In genomic region chr1:42784946-42785693, GRCh38 we compare ENCODE assay signal across 8 cellular contexts. TPM values are rescaled to one million over a fixed set of nuclear protein-coding genes. Genes with fewer than 3 reads are reported as not detected.
DNase-seq lines count a peak whose midpoint lies in the region; ATAC-seq lines count a peak whose summit lies in the region.

A gene with protein sequence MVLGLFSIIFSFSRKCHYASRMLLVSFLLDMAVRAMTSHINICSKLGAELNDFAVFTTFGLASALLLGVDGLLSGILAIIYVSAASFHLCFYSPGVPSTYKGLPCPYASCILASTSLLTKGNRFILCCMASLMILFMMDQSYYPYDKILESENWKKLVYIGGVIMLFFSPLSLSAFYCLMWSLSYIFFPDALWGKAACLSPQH (plus strand): TSS chr1:42784991. CDS start chr1:42789894, 4,903 bp downstream.

- H3K9me3 Mint-ChIP-seq in activated naive CD4-positive, alpha-beta T cell treated with anti-CD3 and anti-CD28 coated beads, Interleukin-2, amount 50 U/mL, for 72 hours: no peaks in the 10 kb centered on the region

- H3K36me3 Mint-ChIP-seq in activated naive CD4-positive, alpha-beta T cell treated with anti-CD3 and anti-CD28 coated beads, Interleukin-2, amount 50 U/mL, for 72 hours: peaks cover 4 to 16% of the 10 kb centered on the region in 2 donors

- DNase-seq in T follicular helper cell (ENCODE audit: low read depth) (peak; percentile 14), hepatic stellate cell (ENCODE audit: low spot score) (peak; percentile 51), ecto neural progenitor cell (ENCODE audit: low spot score) (no peak), islet precursor cell (no peak)
- peak in 1 of 2 donors; percentile 36 for DNase-seq in activated naive CD4-positive, alpha-beta T cell treated with anti-CD3 and anti-CD28 coated beads, Interleukin-2, amount 50 U/mL, for 72 hours (ENCODE audit: low spot score in 2 of 2)
- peak; percentile 15 for DNase-seq in stimulated activated CD4-positive, alpha-beta T cell treated with anti-CD3 and anti-CD28 coated beads, Interleukin-2, amount 100 ng/mL, for 4 hours (ENCODE audit: low read depth)

- peak within 1 kb of the TSS; percentile 16 to 74 for H3K27ac Mint-ChIP-seq in activated naive CD4-positive, alpha-beta T cell treated with anti-CD3 and anti-CD28 coated beads, Interleukin-2, amount 50 U/mL, for 72 hours

- peak; percentile 79 to 82 for ATAC-seq in activated naive CD4-positive, alpha-beta T cell treated with anti-CD3 and anti-CD28 coated beads, Interleukin-2, amount 50 U/mL, for 72 hours
- no peak for ATAC-seq in GM19324 (IDR thresholded peaks at IDR 0.05; ENCODE audit: low FRiP score, unreplicated experiment)
- no peak for ATAC-seq in HG03139 (IDR thresholded peaks at IDR 0.05; ENCODE audit: unreplicated experiment)

RNA-seq across cellular contexts. Expression of the gene that starts here (rescaled TPM):
- 1 to 10 TPM in 1 of 2 donors, under 1 TPM in 1; 0.53 to 1.7 TPM for total RNA-seq in activated naive CD4-positive, alpha-beta T cell treated with anti-CD3 and anti-CD28 coated beads, Interleukin-2, amount 50 U/mL, for 72 hours

Comparison
In these comparisons a context has a peak if more than half of its experiments do, and no peak if none do; other contexts are left out.
1. DNase-seq: peak in T follicular helper cell (single experiment), hepatic stellate cell (single experiment) and stimulated activated CD4-positive, alpha-beta T cell treated with anti-CD3 and anti-CD28 coated beads, Interleukin-2, amount 100 ng/mL, for 4 hours (single experiment); none in ecto neural progenitor cell (single experiment) and islet precursor cell (single experiment).
2. ATAC-seq: peak in activated naive CD4-positive, alpha-beta T cell treated with anti-CD3 and anti-CD28 coated beads, Interleukin-2, amount 50 U/mL, for 72 hours (2 of 2); none in GM19324 (single experiment) and HG03139 (single experiment).